In genomic region chr1:7441442-7441841, GRCh38 we compare ENCODE assay signal across 29 cellular contexts.
"Had no signal": no experiment of that assay in that cellular context is flagged by ENCODE, and none has a peak within 500 bp of the region (broad histone marks: within the 10 kb centered on the region; RNA-seq: fewer than 3 reads in every experiment).

No MANE protein-coding gene starts in this region.

- H3K27ac Mint-ChIP-seq: activated CD4-positive, alpha-beta memory T cell treated with anti-CD3 and anti-CD28 coated beads, Interleukin-2, amount 10 ng/mL, durations not matched to agents 7 days and 5 days; activated CD8-positive, alpha-beta memory T cell treated with anti-CD3 and anti-CD28 coated beads, Interleukin-2, amount 10 ng/mL, durations not matched to agents 7 days and 5 days; activated naive CD4-positive, alpha-beta T cell treated with anti-CD3 and anti-CD28 coated beads for 36 hours; activated naive CD4-positive, alpha-beta T cell treated with anti-CD3 and anti-CD28 coated beads, Interleukin-2, amount 50 U/mL, for 72 hours had no signal

- H3K9me3 ChIP-seq: adrenal gland, body of pancreas, breast epithelium, SJCRH30 had no signal

- H3K36me3 ChIP-seq: adrenal gland, breast epithelium, SJCRH30, WERI-Rb-1 had no signal

- H3K9me3 Mint-ChIP-seq: activated CD4-positive, alpha-beta memory T cell treated with anti-CD3 and anti-CD28 coated beads, Interleukin-2, amount 10 ng/mL, durations not matched to agents 7 days and 5 days; activated naive CD4-positive, alpha-beta T cell treated with anti-CD3 and anti-CD28 coated beads for 36 hours; activated naive CD4-positive, alpha-beta T cell treated with anti-CD3 and anti-CD28 coated beads, Interleukin-2, amount 50 U/mL, for 72 hours had no signal

- FAIRE-seq: astrocyte had no signal

- H3K27me3 ChIP-seq: adrenal gland, body of pancreas, breast epithelium had no signal

- H3K36me3 Mint-ChIP-seq: activated CD8-positive, alpha-beta memory T cell treated with anti-CD3 and anti-CD28 coated beads, Interleukin-2, amount 10 ng/mL, durations not matched to agents 7 days and 5 days; activated naive CD4-positive, alpha-beta T cell treated with anti-CD3 and anti-CD28 coated beads, Interleukin-2, amount 50 U/mL, for 72 hours had no signal

- H3K4me1 Mint-ChIP-seq: activated CD4-positive, alpha-beta memory T cell treated with anti-CD3 and anti-CD28 coated beads, Interleukin-2, amount 10 ng/mL, durations not matched to agents 7 days and 5 days; activated CD8-positive, alpha-beta memory T cell treated with anti-CD3 and anti-CD28 coated beads, Interleukin-2, amount 10 ng/mL, durations not matched to agents 7 days and 5 days had no signal

- H3K4me3 ChIP-seq: adrenal gland, body of pancreas, breast epithelium, SJCRH30, SK-N-MC had no signal

- H3K4me1 ChIP-seq: adrenal gland, breast epithelium, SJCRH30 had no signal

- DNase-seq: activated CD4-positive, alpha-beta memory T cell treated with anti-CD3 and anti-CD28 coated beads, Interleukin-2, amount 10 ng/mL, durations not matched to agents 7 days and 5 days; activated CD4-positive, alpha-beta T cell treated with anti-CD3 and anti-CD28 coated beads for 1 hour; activated CD4-positive, alpha-beta T cell treated with anti-CD3 and anti-CD28 coated beads for 48 hours; activated CD4-positive, CD25-positive, alpha-beta regulatory T cell; activated CD8-positive, alpha-beta memory T cell treated with anti-CD3 and anti-CD28 coated beads for 24 hours; activated CD8-positive, alpha-beta memory T cell treated with anti-CD3 and anti-CD28 coated beads, Interleukin-2, amount 10 ng/mL, durations not matched to agents 7 days and 5 days; activated CD8-positive, alpha-beta memory T cell treated with anti-CD3 and anti-CD28 coated beads, Interleukin-2, amount 50 U/mL, for 48 hours; activated gamma-delta T cell treated with Interleukin-2 at 50 U/mL for 16 hours; activated naive CD4-positive, alpha-beta T cell treated with anti-CD3 and anti-CD28 coated beads for 36 hours; caudate nucleus; KG1; MM.1S; NCI-H1105; NCI-H1417 treated with DMSO at 0.1 percent for 48 hours; NCI-H187 treated with DMSO at 0.1 percent for 48 hours; NCI-H2081; NCI-H226; NCI-H446 treated with DMSO at 0.1 percent for 48 hours; SHP77; SJCRH30; T1000; WERI-Rb-1 had no signal

- H3K4me3 Mint-ChIP-seq: activated CD4-positive, alpha-beta memory T cell treated with anti-CD3 and anti-CD28 coated beads, Interleukin-2, amount 10 ng/mL, durations not matched to agents 7 days and 5 days; activated CD8-positive, alpha-beta memory T cell treated with anti-CD3 and anti-CD28 coated beads, Interleukin-2, amount 10 ng/mL, durations not matched to agents 7 days and 5 days; activated naive CD4-positive, alpha-beta T cell treated with anti-CD3 and anti-CD28 coated beads for 36 hours had no signal

- H3K27ac ChIP-seq: adrenal gland, body of pancreas, breast epithelium, SJCRH30, SK-N-MC, WERI-Rb-1 had no signal

- H3K27me3 Mint-ChIP-seq: activated CD4-positive, alpha-beta memory T cell treated with anti-CD3 and anti-CD28 coated beads, Interleukin-2, amount 10 ng/mL, durations not matched to agents 7 days and 5 days; activated CD8-positive, alpha-beta memory T cell treated with anti-CD3 and anti-CD28 coated beads, Interleukin-2, amount 10 ng/mL, durations not matched to agents 7 days and 5 days had no signal

- ATAC-seq: activated CD8-positive, alpha-beta memory T cell treated with anti-CD3 and anti-CD28 coated beads, Interleukin-2, amount 10 ng/mL, durations not matched to agents 7 days and 5 days; activated naive CD4-positive, alpha-beta T cell treated with anti-CD3 and anti-CD28 coated beads, Interleukin-2, amount 50 U/mL, for 72 hours; body of pancreas; Panc1 had no signal
